10 cellular contexts compared by ENCODE assay signal in the genomic region with DNA sequence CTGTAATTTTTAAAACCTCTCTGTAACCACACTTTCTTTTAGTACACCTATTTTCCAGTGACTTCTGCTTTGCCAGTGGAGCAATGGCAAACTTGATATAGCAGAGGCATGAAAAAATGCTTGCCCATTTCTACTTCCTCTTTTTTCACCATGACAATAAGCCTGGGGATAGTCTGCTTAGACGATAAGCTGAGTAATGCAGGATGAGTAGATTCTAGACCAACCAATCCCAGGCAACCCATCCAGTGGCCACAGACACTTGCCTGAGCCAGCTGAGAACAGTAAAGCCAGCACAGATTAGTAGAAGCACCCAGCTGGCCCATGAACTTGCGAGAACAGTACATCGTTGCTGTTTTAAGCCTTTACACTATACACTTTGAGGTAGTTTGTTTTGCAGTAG. TPM values are rescaled to one million over a fixed set of nuclear protein-coding genes. Genes with fewer than 3 reads are reported as not detected.
DNase-seq lines count a peak whose midpoint lies in the region; ATAC-seq and TF ChIP-seq lines count a peak whose summit lies in the region.
"Had no signal": no experiment of that assay in that cellular context is flagged by ENCODE, and none has a peak within 500 bp of the region (broad histone marks: within the 10 kb centered on the region; RNA-seq: fewer than 3 reads in every experiment).

No MANE protein-coding gene starts in this region.

- H3K4me1 ChIP-seq in tibial artery = no peaks in the 10 kb centered on the region

- TF ChIP-seq CTCF in tibial artery (IDR thresholded peaks at IDR 0.05) = no peak

- no peaks in the 10 kb centered on the region for H3K9me3 ChIP-seq in tibial artery

- no peak for DNase-seq in activated naive CD8-positive, alpha-beta T cell treated with anti-CD3 and anti-CD28 coated beads, Interleukin-2, amount 50 U/mL, for 24 hours
- no peak for DNase-seq in activated naive CD8-positive, alpha-beta T cell treated with anti-CD3 and anti-CD28 coated beads for 36 hours
- DNase-seq in SKM-1 (lab: John Stamatoyannopoulos, UW; ENCODE audit: unreplicated experiment) (peak; percentile 78), SW480 (ENCODE audit: low spot score) (no peak), ecto neural progenitor cell (ENCODE audit: low spot score) (no peak), tibial artery (no peak)
- no peak for DNase-seq in natural killer cell treated with Interleukin-12 subunit alpha and Interleukin-12 subunit beta and Interleukin-15 and Interleukin-18, amount 100 ng/mL, for 72 hours (ENCODE audit: low spot score)

- intact Hi-C loops in tibial artery (cut with DNase I; ENCODE audit: low total_unique reads) = no loop called here

- no peak overlapping the region for H3K4me3 Mint-ChIP-seq in activated naive CD8-positive, alpha-beta T cell treated with anti-CD3 and anti-CD28 coated beads, Interleukin-2, amount 50 U/mL, for 24 hours
- no peak overlapping the region for H3K4me3 Mint-ChIP-seq in activated naive CD8-positive, alpha-beta T cell treated with anti-CD3 and anti-CD28 coated beads for 36 hours
- H3K4me3 Mint-ChIP-seq in natural killer cell treated with Interleukin-12 subunit alpha and Interleukin-12 subunit beta and Interleukin-15 and Interleukin-18, amount 100 ng/mL, for 72 hours = no peak overlapping the region

- no peaks in the 10 kb centered on the region for H3K4me1 Mint-ChIP-seq in activated naive CD8-positive, alpha-beta T cell treated with anti-CD3 and anti-CD28 coated beads, Interleukin-2, amount 50 U/mL, for 24 hours
- H3K4me1 Mint-ChIP-seq in activated naive CD8-positive, alpha-beta T cell treated with anti-CD3 and anti-CD28 coated beads for 36 hours = no peaks in the 10 kb centered on the region
- H3K4me1 Mint-ChIP-seq in natural killer cell treated with Interleukin-12 subunit alpha and Interleukin-12 subunit beta and Interleukin-15 and Interleukin-18, amount 100 ng/mL, for 72 hours (ENCODE audit: low read depth in 2 of 2) = peaks cover 6 to 15% of the 10 kb centered on the region in 2 donors

- peak; percentile 24 for ATAC-seq in activated naive CD8-positive, alpha-beta T cell treated with anti-CD3 and anti-CD28 coated beads, Interleukin-2, amount 50 U/mL, for 24 hours
- ATAC-seq in HG03108 (IDR thresholded peaks at IDR 0.05; ENCODE audit: unreplicated experiment) = peak; percentile 49
- peak; percentile 57 to 73 for ATAC-seq in natural killer cell treated with Interleukin-12 subunit alpha and Interleukin-12 subunit beta and Interleukin-15 and Interleukin-18, amount 100 ng/mL, for 72 hours

- no peak overlapping the region for H3K4me3 ChIP-seq in tibial artery

- no peaks in the 10 kb centered on the region for H3K36me3 Mint-ChIP-seq in activated naive CD8-positive, alpha-beta T cell treated with anti-CD3 and anti-CD28 coated beads, Interleukin-2, amount 50 U/mL, for 24 hours (ENCODE audit: low read depth)
- no peaks in the 10 kb centered on the region for H3K36me3 Mint-ChIP-seq in activated naive CD8-positive, alpha-beta T cell treated with anti-CD3 and anti-CD28 coated beads for 36 hours
- H3K36me3 Mint-ChIP-seq in natural killer cell treated with Interleukin-12 subunit alpha and Interleukin-12 subunit beta and Interleukin-15 and Interleukin-18, amount 100 ng/mL, for 72 hours = no peaks in the 10 kb centered on the region

- H3K27ac Mint-ChIP-seq in activated naive CD8-positive, alpha-beta T cell treated with anti-CD3 and anti-CD28 coated beads, Interleukin-2, amount 50 U/mL, for 24 hours = no peak overlapping the region
- H3K27ac Mint-ChIP-seq in activated naive CD8-positive, alpha-beta T cell treated with anti-CD3 and anti-CD28 coated beads for 36 hours = no peak overlapping the region
- no peak overlapping the region for H3K27ac Mint-ChIP-seq in natural killer cell treated with Interleukin-12 subunit alpha and Interleukin-12 subunit beta and Interleukin-15 and Interleukin-18, amount 100 ng/mL, for 72 hours

- no peaks in the 10 kb centered on the region for H3K27me3 ChIP-seq in tibial artery

- H3K27ac ChIP-seq in tibial artery = no peak overlapping the region

- no peaks in the 10 kb centered on the region for H3K9me3 Mint-ChIP-seq in activated naive CD8-positive, alpha-beta T cell treated with anti-CD3 and anti-CD28 coated beads, Interleukin-2, amount 50 U/mL, for 24 hours
- H3K9me3 Mint-ChIP-seq in activated naive CD8-positive, alpha-beta T cell treated with anti-CD3 and anti-CD28 coated beads for 36 hours = no peaks in the 10 kb centered on the region
- no peaks in the 10 kb centered on the region for H3K9me3 Mint-ChIP-seq in natural killer cell treated with Interleukin-12 subunit alpha and Interleukin-12 subunit beta and Interleukin-15 and Interleukin-18, amount 100 ng/mL, for 72 hours

- no peaks in the 10 kb centered on the region for H3K36me3 ChIP-seq in tibial artery

- H3K27me3 Mint-ChIP-seq in activated naive CD8-positive, alpha-beta T cell treated with anti-CD3 and anti-CD28 coated beads, Interleukin-2, amount 50 U/mL, for 24 hours = no peaks in the 10 kb centered on the region
- H3K27me3 Mint-ChIP-seq in activated naive CD8-positive, alpha-beta T cell treated with anti-CD3 and anti-CD28 coated beads for 36 hours = no peaks in the 10 kb centered on the region
- no peaks in the 10 kb centered on the region for H3K27me3 Mint-ChIP-seq in natural killer cell treated with Interleukin-12 subunit alpha and Interleukin-12 subunit beta and Interleukin-15 and Interleukin-18, amount 100 ng/mL, for 72 hours

RNA-seq across cellular contexts. Expression of a gene that starts 37.5 kb away (rescaled TPM):
- total RNA-seq in activated naive CD8-positive, alpha-beta T cell treated with anti-CD3 and anti-CD28 coated beads for 36 hours = not detected
- total RNA-seq in natural killer cell treated with Interleukin-12 subunit alpha and Interleukin-12 subunit beta and Interleukin-15 and Interleukin-18, amount 100 ng/mL, for 72 hours = not detected
- total RNA-seq: fibroblast of lung, SK-MEL-5 had no signal
